ENCODE assay signal across 24 cellular contexts in genomic region chr15:35159170-35159569, GRCh38.
"Had no signal": no experiment of that assay in that cellular context is flagged by ENCODE, and none has a peak within 500 bp of the region (broad histone marks: within the 10 kb centered on the region; RNA-seq: fewer than 3 reads in every experiment).

No MANE protein-coding gene starts in this region.

- H3K4me1 Mint-ChIP-seq: activated T-helper 17 cell treated with anti-CD3 and anti-CD28 coated beads, Interleukin-2, amount 50 U/mL, for 72 hours had no signal

- H3K36me3 Mint-ChIP-seq: activated naive CD8-positive, alpha-beta T cell had no signal

- H3K36me3 ChIP-seq: brain microvascular endothelial cell, esophagus muscularis mucosa, gastroesophageal sphincter, heart right ventricle had no signal

- H3K27me3 ChIP-seq: brain microvascular endothelial cell, esophagus muscularis mucosa, gastroesophageal sphincter, heart right ventricle, hepatocyte had no signal

- H3K9me3 Mint-ChIP-seq: activated CD8-positive, alpha-beta T cell treated with anti-CD3 and anti-CD28 coated beads for 36 hours; activated T-cell treated with anti-CD3 and anti-CD28 coated beads, Interleukin-2, amount 50 U/mL, for 4 hours; activated T-helper 17 cell treated with anti-CD3 and anti-CD28 coated beads, Interleukin-2, amount 50 U/mL, for 72 hours had no signal

- H3K4me1 ChIP-seq: esophagus muscularis mucosa, gastroesophageal sphincter, heart right ventricle had no signal

- H3K9me3 ChIP-seq: esophagus muscularis mucosa, gastroesophageal sphincter had no signal

- H3K4me3 ChIP-seq: esophagus muscularis mucosa, gastroesophageal sphincter, heart right ventricle, hepatocyte had no signal

- ATAC-seq: activated CD8-positive, alpha-beta T cell treated with anti-CD3 and anti-CD28 coated beads for 36 hours; activated T-cell treated with anti-CD3 and anti-CD28 coated beads, Interleukin-2, amount 50 U/mL, for 4 hours; activated T-helper 17 cell treated with anti-CD3 and anti-CD28 coated beads, Interleukin-2, amount 50 U/mL, for 72 hours; effector memory CD8-positive, alpha-beta T cell; gastroesophageal sphincter; heart right ventricle had no signal

- H3K4me3 Mint-ChIP-seq: activated CD8-positive, alpha-beta T cell treated with anti-CD3 and anti-CD28 coated beads for 36 hours; activated naive CD8-positive, alpha-beta T cell; activated T-cell treated with anti-CD3 and anti-CD28 coated beads, Interleukin-2, amount 50 U/mL, for 4 hours; activated T-helper 17 cell treated with anti-CD3 and anti-CD28 coated beads, Interleukin-2, amount 50 U/mL, for 72 hours; effector memory CD8-positive, alpha-beta T cell had no signal

- H3K4me2 ChIP-seq: hepatocyte had no signal

- H3K27ac ChIP-seq: brain microvascular endothelial cell, esophagus muscularis mucosa, gastroesophageal sphincter, heart right ventricle, hepatocyte had no signal

- H2AFZ ChIP-seq: hepatocyte had no signal

- H3K27me3 Mint-ChIP-seq: activated CD8-positive, alpha-beta T cell treated with anti-CD3 and anti-CD28 coated beads for 36 hours; activated naive CD8-positive, alpha-beta T cell; activated T-helper 17 cell treated with anti-CD3 and anti-CD28 coated beads, Interleukin-2, amount 50 U/mL, for 72 hours had no signal

- H3K79me2 ChIP-seq: hepatocyte had no signal

- H3K27ac Mint-ChIP-seq: activated CD8-positive, alpha-beta T cell treated with anti-CD3 and anti-CD28 coated beads for 36 hours; activated naive CD8-positive, alpha-beta T cell; activated T-helper 17 cell treated with anti-CD3 and anti-CD28 coated beads, Interleukin-2, amount 50 U/mL, for 72 hours; effector memory CD8-positive, alpha-beta T cell had no signal

- DNase-seq: activated CD4-positive, alpha-beta T cell treated with anti-CD3 and anti-CD28 coated beads for 48 hours; activated CD4-positive, alpha-beta T cell treated with anti-CD3 and anti-CD28 coated beads, Interleukin-2, amount 50 U/mL, for 1 hour; activated CD4-positive, alpha-beta T cell treated with anti-CD3 and anti-CD28 coated beads, Interleukin-2, amount 50 U/mL, for 48 hours; activated CD8-positive, alpha-beta memory T cell treated with anti-CD3 and anti-CD28 coated beads for 24 hours; activated CD8-positive, alpha-beta T cell treated with anti-CD3 and anti-CD28 coated beads for 36 hours; activated effector memory CD4-positive, alpha-beta T cell treated with Interleukin-2 at 50 U/mL for 16 hours; activated gamma-delta T cell treated with Interleukin-2 at 50 U/mL for 16 hours; activated naive CD4-positive, alpha-beta T cell treated with anti-CD3 and anti-CD28 coated beads, Interleukin-2, amount 50 U/mL, for 16 hours; activated naive CD4-positive, alpha-beta T cell treated with Interleukin-2 at 50 U/mL for 16 hours; activated T-cell treated with anti-CD3 and anti-CD28 coated beads, Interleukin-2, amount 50 U/mL, for 4 hours; amniotic stem cell; anterior cingulate cortex; brain microvascular endothelial cell; cortex of kidney; dermis blood vessel endothelial cell; effector CD4-positive, alpha-beta T cell; effector memory CD8-positive, alpha-beta T cell; foreskin melanocyte; heart right ventricle had no signal
